8 cellular contexts compared by ENCODE assay signal in the genomic region with DNA sequence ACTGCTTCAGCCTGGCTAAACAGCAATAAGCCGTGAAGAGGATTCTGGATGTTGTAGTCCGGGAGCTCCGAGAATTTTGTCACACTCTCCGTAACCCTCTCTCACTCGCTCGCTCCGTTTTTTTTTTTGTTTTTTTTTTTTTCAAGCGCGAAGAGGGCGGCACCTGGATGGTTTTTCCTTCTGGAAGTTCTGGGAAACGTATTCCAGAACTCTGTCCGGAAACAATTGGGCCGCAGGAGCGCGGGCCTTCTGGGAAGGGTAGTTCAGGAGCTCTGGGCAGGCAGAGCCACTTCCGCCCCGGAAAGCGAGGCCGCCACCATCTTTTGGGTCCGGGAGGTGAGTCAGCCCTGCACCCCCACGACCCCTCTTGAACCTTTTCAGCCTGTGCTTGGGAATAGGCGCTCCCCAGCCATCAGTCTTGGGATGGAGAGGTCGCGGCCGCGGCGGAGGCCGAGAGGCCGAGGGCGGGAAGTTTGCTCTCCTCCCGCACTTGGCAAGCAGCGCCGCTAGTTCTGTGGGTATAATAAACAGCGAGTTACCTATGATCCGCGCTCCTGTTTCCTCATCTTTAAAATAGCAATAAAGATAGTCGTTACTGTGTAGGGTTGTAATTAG.
A peak's percentile ranks its signal among the peaks of the same experiment; 100 is the strongest.
DNase-seq lines count a peak whose midpoint lies in the region; ATAC-seq lines count a peak whose summit lies in the region.

A gene (plus strand): TSS at position 283 of the 615 bp plus-strand sequence. CDS start 5,261 bp downstream, outside the sequence.

- H3K27ac Mint-ChIP-seq in dendritic cell treated with granulocyte-macrophage colony-stimulating factor and Interleukin-4, amounts not matched to agents 40 ng/mL and 50 ng/mL, for 4 days, result peak within 1 kb of the TSS; percentile 91

- ATAC-seq in GM18909 (IDR thresholded peaks at IDR 0.05; ENCODE audit: poor library complexity, unreplicated experiment) (peak; percentile 91), HG03442 (IDR thresholded peaks at IDR 0.05; ENCODE audit: unreplicated experiment) (peak; percentile 79)

- H3K27me3 Mint-ChIP-seq in dendritic cell treated with granulocyte-macrophage colony-stimulating factor and Interleukin-4, amounts not matched to agents 40 ng/mL and 50 ng/mL, for 4 days, result no peaks in the 10 kb centered on the region

- intact Hi-C loops in dendritic cell treated with granulocyte-macrophage colony-stimulating factor and Interleukin-4, amounts not matched to agents 40 ng/mL and 50 ng/mL, for 4 days (cut with micrococcal nuclease), result loop anchor here (2.0 to 5.0 kb wide), 2 partner anchors 72 to 210 kb away; a partner anchor contains a TSS

- peaks cover 16% of the 10 kb centered on the region for H3K4me1 Mint-ChIP-seq in dendritic cell treated with granulocyte-macrophage colony-stimulating factor and Interleukin-4, amounts not matched to agents 40 ng/mL and 50 ng/mL, for 4 days (ENCODE audit: low read depth)

- DNase-seq in AG08396 (ENCODE audit: low spot score) (peak; percentile 85), NCI-H526 (lab: John Stamatoyannopoulos, UW) (peak; percentile 95), left kidney (ENCODE audit: low read depth, low spot score) (peak; percentile 98)
- peak; percentile 82 to 85 for DNase-seq in activated CD4-positive, alpha-beta T cell treated with anti-CD3 and anti-CD28 coated beads, Interleukin-2, amount 50 U/mL, for 48 hours
- peak; percentile 82 for DNase-seq in stimulated activated CD4-positive, alpha-beta T cell treated with anti-CD3 and anti-CD28 coated beads, Interleukin-1b, Interleukin-23, amount 100 ng/mL, for 48 hours

- peaks cover 11% of the 10 kb centered on the region for H3K9me3 Mint-ChIP-seq in dendritic cell treated with granulocyte-macrophage colony-stimulating factor and Interleukin-4, amounts not matched to agents 40 ng/mL and 50 ng/mL, for 4 days

- H3K36me3 Mint-ChIP-seq in dendritic cell treated with granulocyte-macrophage colony-stimulating factor and Interleukin-4, amounts not matched to agents 40 ng/mL and 50 ng/mL, for 4 days (ENCODE audit: low read depth), result peaks cover 51% of the 10 kb centered on the region

- peak within 1 kb of the TSS; percentile 93 for H3K4me3 Mint-ChIP-seq in dendritic cell treated with granulocyte-macrophage colony-stimulating factor and Interleukin-4, amounts not matched to agents 40 ng/mL and 50 ng/mL, for 4 days

Comparison
In these comparisons a context has a peak if more than half of its experiments do, and no peak if none do; other contexts are left out.
1. Peak in every context shown above with its lines: DNase-seq and ATAC-seq.